Comparison of ENCODE assay signal across 8 cellular contexts in genomic region chr3:167735233-167736107, GRCh38. TPM values are rescaled to one million over a fixed set of nuclear protein-coding genes. Genes with fewer than 3 reads are reported as not detected.
DNase-seq lines count a peak whose midpoint lies in the region; ATAC-seq and TF ChIP-seq lines count a peak whose summit lies in the region.

TSS of gene SERPINI1 (plus strand) at chr3:167735721. CDS start at chr3:167789129, 53,408 bp downstream.

- peak within 1 kb of the TSS; percentile 81 for H3K4me3 ChIP-seq in BLaER1
- peak within 1 kb of the TSS; percentile 87 to 91 (median 87) for H3K4me3 ChIP-seq in right lobe of liver

- ATAC-seq in HG03442 (IDR thresholded peaks at IDR 0.05; ENCODE audit: unreplicated experiment) (peak; percentile 54), right lobe of liver (peak; percentile 84 to 88 (median 86))

- peaks cover 41% of the 10 kb centered on the region for H4K20me1 ChIP-seq in BLaER1

- DNase-seq in GM19240 (ENCODE audit: insufficient read length, low spot score): peak; percentile 6
- DNase-seq in NCI-H510A (lab: John Stamatoyannopoulos, UW): peak; percentile 85
- DNase-seq in activated CD4-positive, alpha-beta T cell treated with anti-CD3 and anti-CD28 coated beads for 48 hours: peak; percentile 83
- DNase-seq in dermis microvascular lymphatic vessel endothelial cell (ENCODE audit: low read depth in 2 of 2): peak; percentile 75 to 88
- peak; percentile 90 to 94 (median 92) for DNase-seq in right lobe of liver
- DNase-seq in stimulated activated CD4-positive, alpha-beta T cell treated with anti-CD3 and anti-CD28 coated beads, Interleukin-4, amount 100 ng/mL, for 24 hours: peak; percentile 81

- H3K27me3 ChIP-seq in BLaER1 (no peaks in the 10 kb centered on the region), right lobe of liver (no peaks in the 10 kb centered on the region)

- WGBS in right lobe of liver (ENCODE audit: insufficient coverage, low coverage, low lambda C conversion rate, missing lambda C conversion rate): 0% methylated on average over 24 of the region's 37 CpGs

- H3K9ac ChIP-seq in BLaER1: peak within 1 kb of the TSS; percentile 91

- H3K36me3 ChIP-seq in BLaER1 (no peaks in the 10 kb centered on the region), right lobe of liver (no peaks in the 10 kb centered on the region)

- peak within 1 kb of the TSS; percentile 87 for H3K4me2 ChIP-seq in BLaER1

- intact Hi-C loops in right lobe of liver (cut with DNase I): no loop called here

- peak; percentile 84 for TF ChIP-seq POLR2A in right lobe of liver (IDR thresholded peaks at IDR 0.05)

- peaks cover 41% of the 10 kb centered on the region for H3K4me1 ChIP-seq in BLaER1
- H3K4me1 ChIP-seq in right lobe of liver: peaks cover 0 to 14% (median 6%) of the 10 kb centered on the region in 4 donors

- TF ChIP-seq CTCF in right lobe of liver (IDR thresholded peaks at IDR 0.05): no peak

- peak within 1 kb of the TSS; percentile 97 for H3K27ac ChIP-seq in BLaER1
- peak within 1 kb of the TSS; percentile 62 to 79 (median 76) for H3K27ac ChIP-seq in right lobe of liver

- H3K9me3 ChIP-seq in BLaER1 (no peaks in the 10 kb centered on the region), right lobe of liver (no peaks in the 10 kb centered on the region)

RNA-seq across cellular contexts. Expression of gene SERPINI1, which starts in this region (rescaled TPM):
- 0.76 and 1.4 TPM in 2 replicates for total RNA-seq in dermis microvascular lymphatic vessel endothelial cell
- total RNA-seq in right lobe of liver: 1 to 10 TPM in 2 of 6 experiments, under 1 TPM in 4; 0.40 to 3.0 (median 0.62) TPM

Comparison
In these comparisons a context has a peak if more than half of its experiments do, and no peak if none do; other contexts are left out.
1. Peak in every context shown above with its lines: DNase-seq, ATAC-seq, H3K4me3 ChIP-seq and H3K27ac ChIP-seq.
2. DNase-seq: peak in every context shown above with its lines; median percentile 92 in right lobe of liver; 85 in NCI-H510A; 83 in activated CD4-positive, alpha-beta T cell treated with anti-CD3 and anti-CD28 coated beads for 48 hours; 82 in dermis microvascular lymphatic vessel endothelial cell; 81 in stimulated activated CD4-positive, alpha-beta T cell treated with anti-CD3 and anti-CD28 coated beads, Interleukin-4, amount 100 ng/mL, for 24 hours; 6 in GM19240.